Comparison of ENCODE assay signal across 36 cellular contexts in genomic region chrX:20542072-20542471, GRCh38.
A peak's percentile ranks its signal among the peaks of the same experiment; 100 is the strongest.
DNase-seq lines count a peak whose midpoint lies in the region; ATAC-seq, FAIRE-seq and TF ChIP-seq lines count a peak whose summit lies in the region.
"Had no signal": no experiment of that assay in that cellular context is flagged by ENCODE, and none has a peak within 500 bp of the region (broad histone marks: within the 10 kb centered on the region; RNA-seq: fewer than 3 reads in every experiment).

No MANE protein-coding gene starts in this region.

- in situ Hi-C loops in K562 (cut with MboI): no loop called here

- H3K4me1 ChIP-seq in A549: peaks cover under 1% of the 10 kb centered on the region; the same call in 2 of the 3 replicates
- H3K4me1 ChIP-seq in HEK293 (ENCODE audit: control insufficient read depth, insufficient read depth, low read length): no peaks in the 10 kb centered on the region
- no peaks in the 10 kb centered on the region for H3K4me1 ChIP-seq in OCI-LY3 (ENCODE audit: low read length)
- H3K4me1 ChIP-seq in K562 (replicated peaks in 1 of 2; ENCODE audit: control insufficient read depth in 2 of 2, insufficient read depth in 2 of 2, low read length in 2 of 2): no peaks in the 10 kb centered on the region
- H3K4me1 ChIP-seq: BE2C; BLaER1; BLaER1 treated with 17β-estradiol and CSF1 and Interleukin-3, amounts not matched to agents 10 nM and 100 nM; Caco-2 had no signal

- no peak overlapping the region for H3K27ac ChIP-seq in A549
- no peak overlapping the region for H3K27ac ChIP-seq in HEK293 (ENCODE audit: extremely low read depth, low read depth, low read length)
- H3K27ac ChIP-seq in OCI-LY3 (ENCODE audit: low read length): peak overlapping the region; percentile 34; the same call in 1 of the 2 replicates
- no peak overlapping the region for H3K27ac ChIP-seq in K562 (ENCODE audit: extremely low read depth, low read depth, low read length)
- H3K27ac ChIP-seq in substantia nigra (ENCODE audit: low read depth, low read length, poor library complexity, severe bottlenecking): no peak overlapping the region
- H3K27ac ChIP-seq: 22Rv1; BLaER1; BLaER1 treated with 17β-estradiol and CSF1 and Interleukin-3, amounts not matched to agents 10 nM and 100 nM; C4-2B had no signal

- no peak for TF ChIP-seq CTCF in A549 (IDR thresholded peaks at IDR 0.05)
- no peak for TF ChIP-seq CTCF in HEK293 (tag by site-specific recombination; IDR thresholded peaks at IDR 0.05)
- no peak for TF ChIP-seq CTCF in OCI-LY3 (IDR thresholded peaks at IDR 0.05; ENCODE audit: low read depth, low read length)
- no peak for TF ChIP-seq CTCF in K562 (IDR thresholded peaks at IDR 0.05 in 2 of 3, conservative IDR thresholded peaks at IDR 0.05 in 1 of 3; ENCODE audit: insufficient read depth in 2 of 3, low read depth in 1 of 3, low read length in 3 of 3)
- TF ChIP-seq CTCF in progenitor cell of endocrine pancreas (IDR thresholded peaks at IDR 0.05; ENCODE audit: unreplicated experiment): no peak

- no TSS peak for BruUV-seq in K562 (replicated peaks; lab: Mats Ljungman, UMichigan)

- H3K36me3 ChIP-seq in HEK293 (ENCODE audit: control insufficient read depth in 2 of 2, insufficient read depth in 1 of 2, low read length in 2 of 2) (no peaks in the 10 kb centered on the region), OCI-LY3 (replicated peaks; ENCODE audit: low read depth, low read length) (no peaks in the 10 kb centered on the region), K562 (ENCODE audit: control insufficient read depth, insufficient read depth, low read length) (no peaks in the 10 kb centered on the region)
- H3K36me3 ChIP-seq: BE2C; BLaER1; BLaER1 treated with 17β-estradiol and CSF1 and Interleukin-3, amounts not matched to agents 10 nM and 100 nM had no signal

- H3K4me3 Mint-ChIP-seq in progenitor cell of endocrine pancreas (ENCODE audit: low read depth): no peak overlapping the region
- H3K4me3 Mint-ChIP-seq: B cell; CD14-positive monocyte; CD4-positive, alpha-beta memory T cell; CD4-positive, alpha-beta T cell; CD4-positive, CD25-positive, alpha-beta regulatory T cell; CD8-positive, alpha-beta memory T cell; CD8-positive, alpha-beta T cell had no signal

- H3K9me3 ChIP-seq in A549 (peaks cover 26% of the 10 kb centered on the region; the same call in 2 of the 3 replicates), HEK293 (ENCODE audit: control insufficient read depth, insufficient read depth, low read depth, low read length) (no peaks in the 10 kb centered on the region; the same call in none of the 2 replicates), OCI-LY3 (ENCODE audit: insufficient read depth, low read length) (no peaks in the 10 kb centered on the region), K562 (replicated peaks; ENCODE audit: control insufficient read depth, insufficient read depth, low read depth, low read length) (no peaks in the 10 kb centered on the region)
- H3K9me3 ChIP-seq: BE2C, Caco-2 had no signal

- H3K27me3 ChIP-seq in OCI-LY3 (ENCODE audit: low read depth, low read length) (no peaks in the 10 kb centered on the region), K562 (ENCODE audit: control insufficient read depth in 2 of 2, insufficient read depth in 2 of 2, low read length in 2 of 2) (no peaks in the 10 kb centered on the region)
- H3K27me3 ChIP-seq: BE2C; BLaER1; BLaER1 treated with 17β-estradiol and CSF1 and Interleukin-3, amounts not matched to agents 10 nM and 100 nM had no signal

- no peaks in the 10 kb centered on the region for H4K20me1 ChIP-seq in OCI-LY3 (ENCODE audit: insufficient read depth, low read length)
- no peaks in the 10 kb centered on the region for H4K20me1 ChIP-seq in K562 (replicated peaks; ENCODE audit: control insufficient read depth, insufficient read depth, low read length)
- H4K20me1 ChIP-seq: BLaER1; BLaER1 treated with 17β-estradiol and CSF1 and Interleukin-3, amounts not matched to agents 10 nM and 100 nM had no signal

- FAIRE-seq in A549 (lab: Jason Lieb, UNC): no peak
- no peak for FAIRE-seq in K562 (lab: Jason Lieb, UNC)
- FAIRE-seq: A204.1, D721Med had no signal

- intact Hi-C loops in K562 (cut with micrococcal nuclease): no loop called here

- H3K4me1 Mint-ChIP-seq in progenitor cell of endocrine pancreas (ENCODE audit: low read depth): no peaks in the 10 kb centered on the region
- H3K4me1 Mint-ChIP-seq: B cell; CD14-positive monocyte; CD4-positive, CD25-positive, alpha-beta regulatory T cell had no signal

- peaks cover 5% of the 10 kb centered on the region for H3K36me3 Mint-ChIP-seq in progenitor cell of endocrine pancreas (ENCODE audit: insufficient read depth)
- H3K36me3 Mint-ChIP-seq: CD14-positive monocyte; CD4-positive, CD25-positive, alpha-beta regulatory T cell; CD8-positive, alpha-beta T cell had no signal

- CTCF ChIA-PET in A549 (lab: Yijun Ruan, JAX) (no interaction called here), HEK293 (lab: Yijun Ruan, JAX) (no interaction called here), K562 (lab: Yijun Ruan, JAX; ENCODE audit: low intra/inter-chr PET ratio) (no interaction called here)

- H3K4me3 ChIP-seq in A549 (no peak overlapping the region), HEK293 (ENCODE audit: low read depth, low read length) (no peak overlapping the region), OCI-LY3 (ENCODE audit: low read length) (no peak overlapping the region), K562 (no peak overlapping the region)
- H3K4me3 ChIP-seq: BLaER1; BLaER1 treated with 17β-estradiol and CSF1 and Interleukin-3, amounts not matched to agents 10 nM and 100 nM had no signal

- no peaks in the 10 kb centered on the region for H3K27me3 Mint-ChIP-seq in progenitor cell of endocrine pancreas
- H3K27me3 Mint-ChIP-seq: B cell; CD4-positive, alpha-beta memory T cell; CD4-positive, alpha-beta T cell had no signal

- H3K79me2 ChIP-seq in OCI-LY3 (ENCODE audit: low read length) (no peaks in the 10 kb centered on the region), K562 (ENCODE audit: control insufficient read depth, insufficient read depth, low read length) (no peaks in the 10 kb centered on the region)

- TF ChIP-seq RAD21 in A549 (conservative IDR thresholded peaks at IDR 0.05 in 1 of 2, IDR thresholded peaks at IDR 0.05 in 1 of 2): no peak
- no peak for TF ChIP-seq RAD21 in K562 (CRISPR knock-in tag; conservative IDR thresholded peaks at IDR 0.05 in 1 of 2, IDR thresholded peaks at IDR 0.05 in 1 of 2)

- DNase-seq in A549 (ENCODE audit: low read depth in 1 of 2, low spot score in 1 of 2) (no peak), K562 (ENCODE audit: extremely low read depth in 1 of 4, low spot score in 3 of 4) (no peak), NCI-H69 (lab: John Stamatoyannopoulos, UW) (no peak), substantia nigra (lab: John Stamatoyannopoulos, UW) (no peak), progenitor cell of endocrine pancreas (ENCODE audit: low spot score, unreplicated experiment) (no peak)
- DNase-seq: 8988T; ACHN; AML-193; BE2C; C1 segment of cervical spinal cord; Calu3; CD4-positive, alpha-beta memory T cell; CD4-positive, alpha-beta T cell; CD4-positive, CD25-positive, alpha-beta regulatory T cell; CD8-positive, alpha-beta memory T cell; CD8-positive, alpha-beta T cell; COR-L47; DMS 273 treated with DMSO at 0.1 percent for 48 hours; DMS153; DMS53; DMS79; DMS79 treated with DMSO at 0.1 percent for 48 hours; DND-41; EL had no signal

- POLR2A ChIA-PET in A549 (lab: Yijun Ruan, JAX) (no interaction called here), HEK293 (lab: Yijun Ruan, JAX) (no interaction called here), K562 (lab: Yijun Ruan, JAX) (no interaction called here)

- TF ChIP-seq EP300 in A549 (IDR thresholded peaks at IDR 0.05): no peak
- TF ChIP-seq EP300 in K562 (IDR thresholded peaks at IDR 0.05; ENCODE audit: low read length): no peak

- no peaks in the 10 kb centered on the region for H3K9me1 ChIP-seq in K562 (ENCODE audit: control insufficient read depth, insufficient read depth, low read length)

- 17% methylated on average over 1 of the region's 1 CpG for WGBS in A549 (ENCODE audit: missing lambda C conversion rate)
- WGBS in K562 (ENCODE audit: insufficient coverage, low coverage, missing lambda C conversion rate): 0% methylated on average over 1 of the region's 1 CpG

- no peak for TF ChIP-seq POLR2A in A549 (IDR thresholded peaks at IDR 0.05; ENCODE audit: low read length)
- no peak for TF ChIP-seq POLR2A in K562 (conservative IDR thresholded peaks at IDR 0.05)

- no peak overlapping the region for H3K4me2 ChIP-seq in A549
- no peak overlapping the region for H3K4me2 ChIP-seq in OCI-LY3 (ENCODE audit: low read length)
- H3K4me2 ChIP-seq in K562 (ENCODE audit: insufficient read depth, low read length): no peak overlapping the region
- H3K4me2 ChIP-seq: BLaER1; BLaER1 treated with 17β-estradiol and CSF1 and Interleukin-3, amounts not matched to agents 10 nM and 100 nM had no signal

- H2AFZ ChIP-seq in OCI-LY3 (ENCODE audit: low read depth, low read length) (no peak overlapping the region), K562 (ENCODE audit: low read depth, low read length) (no peak overlapping the region)

- ATAC-seq in A549 (no peak), K562 (no peak), HG03342 (IDR thresholded peaks at IDR 0.05; ENCODE audit: unreplicated experiment) (no peak)
- ATAC-seq: CD8-positive, alpha-beta T cell had no signal

- no peak overlapping the region for H3K27ac Mint-ChIP-seq in progenitor cell of endocrine pancreas
- H3K27ac Mint-ChIP-seq: B cell; CD14-positive monocyte; CD4-positive, alpha-beta memory T cell; CD4-positive, alpha-beta T cell; CD4-positive, CD25-positive, alpha-beta regulatory T cell; CD8-positive, alpha-beta memory T cell; CD8-positive, alpha-beta T cell had no signal

- H3K9me3 Mint-ChIP-seq in progenitor cell of endocrine pancreas (ENCODE audit: low read depth): peaks cover 42% of the 10 kb centered on the region

- H3K9ac ChIP-seq in OCI-LY3 (ENCODE audit: low read length) (no peak overlapping the region), K562 (ENCODE audit: insufficient read depth in 1 of 2, low read depth in 2 of 2, low read length in 2 of 2) (no peak overlapping the region)
- H3K9ac ChIP-seq: BLaER1; BLaER1 treated with 17β-estradiol and CSF1 and Interleukin-3, amounts not matched to agents 10 nM and 100 nM had no signal

TF ChIP-seq in A549, 52 proteins besides CTCF, POLR2A, EP300 and RAD21:
- TF ChIP-seq ZFP36 (IDR thresholded peaks at IDR 0.05; ENCODE audit: borderline replicate concordance, partially characterized antibody) (peak; percentile 95), JUNB (IDR thresholded peaks at IDR 0.05) (no peak)

TF ChIP-seq in HEK293, 187 proteins besides CTCF, POLR2A, EP300 and RAD21 (continues in another document):
- TF ChIP-seq ZNF174 (tag by site-specific recombination; IDR thresholded peaks at IDR 0.05) (no peak), ZNF585B (tag by site-specific recombination; IDR thresholded peaks at IDR 0.05) (peak; percentile 92), SETDB1 (IDR thresholded peaks at IDR 0.05; ENCODE audit: insufficient read length, low read length) (peak; percentile 78)

TF ChIP-seq in K562, 482 proteins besides CTCF, POLR2A, EP300 and RAD21 (continues in another document):
- TF ChIP-seq BMI1 (IDR thresholded peaks at IDR 0.05; ENCODE audit: low read length): no peak
